ENCODE assay signal across 9 cellular contexts in the genomic region with DNA sequence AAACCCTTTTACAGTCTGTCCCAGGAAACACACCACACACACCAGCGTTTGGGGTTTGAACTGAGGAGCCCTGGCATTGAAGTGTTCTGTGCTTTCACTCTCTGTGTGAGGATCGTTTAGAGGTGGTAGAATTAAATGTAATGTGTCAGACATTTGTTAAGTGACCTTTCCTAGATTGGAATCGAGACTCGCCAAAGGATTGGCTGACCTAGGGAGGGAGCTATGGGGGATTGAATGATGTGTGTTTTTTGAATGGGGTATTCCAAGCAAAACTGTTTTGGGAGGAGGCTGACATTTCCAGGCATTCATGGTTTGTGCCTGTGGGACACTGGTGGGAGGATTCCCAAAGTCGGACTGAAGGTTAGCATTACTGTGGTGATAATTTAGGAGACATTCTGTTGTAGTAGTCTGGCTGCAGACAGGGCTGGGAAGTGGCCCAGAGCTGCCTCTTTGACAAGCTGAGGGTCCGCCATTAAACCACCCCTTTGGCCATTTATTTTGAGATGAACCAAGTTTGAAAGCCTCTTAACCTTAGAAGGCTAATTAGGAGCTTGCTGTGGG. TPM values are rescaled to one million over a fixed set of nuclear protein-coding genes. Genes with fewer than 3 reads are reported as not detected.
DNase-seq lines count a peak whose midpoint lies in the region; ATAC-seq and TF ChIP-seq lines count a peak whose summit lies in the region.
"Had no signal": no experiment of that assay in that cellular context is flagged by ENCODE, and none has a peak within 500 bp of the region (broad histone marks: within the 10 kb centered on the region; RNA-seq: fewer than 3 reads in every experiment).

No MANE protein-coding gene starts in this region.

- peak overlapping the region; percentile 74 for H3K4me3 Mint-ChIP-seq in activated CD4-positive, alpha-beta memory T cell treated with anti-CD3 and anti-CD28 coated beads for 36 hours
- H3K4me3 Mint-ChIP-seq in activated CD4-positive, alpha-beta memory T cell treated with anti-CD3 and anti-CD28 coated beads, Interleukin-2, amount 10 ng/mL, durations not matched to agents 7 days and 5 days, result no peak overlapping the region

- peak overlapping the region; percentile 80 to 89 for H3K4me3 ChIP-seq in cardiac fibroblast (replicated peaks in 1 of 2; ENCODE audit: low read depth in 2 of 2, low read length in 2 of 2)
- peak overlapping the region; percentile 68 to 70 for H3K4me3 ChIP-seq in left lung
- H3K4me3 ChIP-seq in thymus (ENCODE audit: low read length), result peak overlapping the region; percentile 10

- no peak for DNase-seq in activated CD4-positive, alpha-beta memory T cell treated with anti-CD3 and anti-CD28 coated beads for 36 hours
- DNase-seq in activated CD4-positive, alpha-beta memory T cell treated with anti-CD3 and anti-CD28 coated beads, Interleukin-2, amount 10 ng/mL, durations not matched to agents 7 days and 5 days, result no peak
- DNase-seq in cardiac fibroblast (ENCODE audit: low read depth in 2 of 2) (peak; percentile 34 to 47), left lung (no peak), NCI-H1436 (lab: John Stamatoyannopoulos, UW) (no peak), AG08396 (ENCODE audit: low spot score) (no peak), putamen (ENCODE audit: low spot score) (no peak)

- H3K4me1 ChIP-seq in left lung, result peaks cover 27 to 52% of the 10 kb centered on the region in 2 donors
- peaks cover 3% of the 10 kb centered on the region for H3K4me1 ChIP-seq in thymus (ENCODE audit: control insufficient read depth, insufficient read depth, low read length)

- no peaks in the 10 kb centered on the region for H3K36me3 ChIP-seq in left lung
- no peaks in the 10 kb centered on the region for H3K36me3 ChIP-seq in thymus (ENCODE audit: control insufficient read depth, insufficient read depth)

- peaks cover 2 to 32% of the 10 kb centered on the region in 2 donors for H3K27me3 ChIP-seq in left lung
- no peaks in the 10 kb centered on the region for H3K27me3 ChIP-seq in thymus (ENCODE audit: control insufficient read depth, insufficient read depth)

- no peak overlapping the region for H3K27ac Mint-ChIP-seq in activated CD4-positive, alpha-beta memory T cell treated with anti-CD3 and anti-CD28 coated beads for 36 hours
- H3K27ac Mint-ChIP-seq in activated CD4-positive, alpha-beta memory T cell treated with anti-CD3 and anti-CD28 coated beads, Interleukin-2, amount 10 ng/mL, durations not matched to agents 7 days and 5 days, result no peak overlapping the region
- H3K27ac Mint-ChIP-seq: CD14-positive monocyte had no signal

- no peaks in the 10 kb centered on the region for H3K36me3 Mint-ChIP-seq in activated CD4-positive, alpha-beta memory T cell treated with anti-CD3 and anti-CD28 coated beads for 36 hours
- H3K36me3 Mint-ChIP-seq in activated CD4-positive, alpha-beta memory T cell treated with anti-CD3 and anti-CD28 coated beads, Interleukin-2, amount 10 ng/mL, durations not matched to agents 7 days and 5 days (ENCODE audit: low read depth), result peaks cover 2% of the 10 kb centered on the region
- H3K36me3 Mint-ChIP-seq: CD14-positive monocyte had no signal

- POLR2A ChIA-PET in activated CD4-positive, alpha-beta memory T cell treated with anti-CD3 and anti-CD28 coated beads for 36 hours (lab: Charles Lee), result interaction anchor here (1.3 kb wide), 1 partner anchor 53 kb away, joined by 4 read pairs; no protein-coding TSS in a partner anchor
- POLR2A ChIA-PET in activated CD4-positive, alpha-beta memory T cell treated with anti-CD3 and anti-CD28 coated beads, Interleukin-2, amount 10 ng/mL, durations not matched to agents 7 days and 5 days (lab: Charles Lee), result no interaction called here

- CTCF ChIA-PET in activated CD4-positive, alpha-beta memory T cell treated with anti-CD3 and anti-CD28 coated beads for 36 hours (lab: Charles Lee), result interaction anchor here (0.7 kb wide), 2 partner anchors 17 to 82 kb away, joined by 3 read pairs; no protein-coding TSS in a partner anchor
- CTCF ChIA-PET in activated CD4-positive, alpha-beta memory T cell treated with anti-CD3 and anti-CD28 coated beads, Interleukin-2, amount 10 ng/mL, durations not matched to agents 7 days and 5 days (lab: Charles Lee), result interaction anchor here (0.7 to 1.2 kb wide), 2 partner anchors 29 to 343 kb away, joined by 4 read pairs; no protein-coding TSS in a partner anchor

- H3K27ac ChIP-seq in left lung (peak overlapping the region; percentile 90), thymus (ENCODE audit: low read depth) (no peak overlapping the region)

- H3K9me3 ChIP-seq in left lung (no peaks in the 10 kb centered on the region), thymus (ENCODE audit: control insufficient read depth) (no peaks in the 10 kb centered on the region)

- peaks cover 12% of the 10 kb centered on the region for H3K4me1 Mint-ChIP-seq in activated CD4-positive, alpha-beta memory T cell treated with anti-CD3 and anti-CD28 coated beads for 36 hours (ENCODE audit: low read depth)
- H3K4me1 Mint-ChIP-seq in activated CD4-positive, alpha-beta memory T cell treated with anti-CD3 and anti-CD28 coated beads, Interleukin-2, amount 10 ng/mL, durations not matched to agents 7 days and 5 days, result peaks cover 8% of the 10 kb centered on the region

- TF ChIP-seq CTCF in cardiac fibroblast (IDR thresholded peaks at IDR 0.05; ENCODE audit: low read depth, low read length) (no peak), left lung (IDR thresholded peaks at IDR 0.05) (no peak)

- peaks cover 4% of the 10 kb centered on the region for H3K9me3 Mint-ChIP-seq in activated CD4-positive, alpha-beta memory T cell treated with anti-CD3 and anti-CD28 coated beads for 36 hours
- no peaks in the 10 kb centered on the region for H3K9me3 Mint-ChIP-seq in activated CD4-positive, alpha-beta memory T cell treated with anti-CD3 and anti-CD28 coated beads, Interleukin-2, amount 10 ng/mL, durations not matched to agents 7 days and 5 days

- WGBS in thymus, result 84% methylated on average over 6 of the region's 6 CpGs

- ATAC-seq in left lung, result no peak

- intact Hi-C loops in activated CD4-positive, alpha-beta memory T cell treated with anti-CD3 and anti-CD28 coated beads for 36 hours (cut with micrococcal nuclease), result loop anchor here (10.0 kb wide), 1 partner anchor 278 kb away; no protein-coding TSS in a partner anchor
- intact Hi-C loops in left lung (cut with DNase I), result no loop called here

- H3K27me3 Mint-ChIP-seq in activated CD4-positive, alpha-beta memory T cell treated with anti-CD3 and anti-CD28 coated beads for 36 hours, result peaks cover 15% of the 10 kb centered on the region
- H3K27me3 Mint-ChIP-seq in activated CD4-positive, alpha-beta memory T cell treated with anti-CD3 and anti-CD28 coated beads, Interleukin-2, amount 10 ng/mL, durations not matched to agents 7 days and 5 days, result peaks cover 42% of the 10 kb centered on the region

RNA-seq across cellular contexts. Expression of a gene that starts 1.7 kb away (rescaled TPM):
- total RNA-seq in activated CD4-positive, alpha-beta memory T cell treated with anti-CD3 and anti-CD28 coated beads for 36 hours, result 10 to 100 TPM; 13.5 to 15.6 TPM
- total RNA-seq in activated CD4-positive, alpha-beta memory T cell treated with anti-CD3 and anti-CD28 coated beads, Interleukin-2, amount 10 ng/mL, durations not matched to agents 7 days and 5 days, result 1 to 10 TPM; 2.1 to 2.9 TPM
- total RNA-seq in left lung, result 100 to 1,000 TPM; 136 to 305 TPM
- polyA plus RNA-seq in thymus, result 28.5 TPM
- polyA plus RNA-seq: CD14-positive monocyte had no signal

Comparison
In these comparisons a context has a peak if more than half of its experiments do, and no peak if none do; other contexts are left out.
1. DNase-seq: peak in cardiac fibroblast (2 of 2); none in activated CD4-positive, alpha-beta memory T cell treated with anti-CD3 and anti-CD28 coated beads for 36 hours (single experiment), activated CD4-positive, alpha-beta memory T cell treated with anti-CD3 and anti-CD28 coated beads, Interleukin-2, amount 10 ng/mL, durations not matched to agents 7 days and 5 days (single experiment), left lung (0 of 2), NCI-H1436 (single experiment), AG08396 (single experiment) and putamen (single experiment).
2. H3K4me3 ChIP-seq: peak in every context shown above with its lines; median percentile 84 in cardiac fibroblast; 69 in left lung; 10 in thymus.
3. RNA of a gene that starts 1.7 kb away (total RNA-seq): 136 to 305 TPM in left lung; 13.5 to 15.6 TPM in activated CD4-positive, alpha-beta memory T cell treated with anti-CD3 and anti-CD28 coated beads for 36 hours and 2.1 to 2.9 TPM in activated CD4-positive, alpha-beta memory T cell treated with anti-CD3 and anti-CD28 coated beads, Interleukin-2, amount 10 ng/mL, durations not matched to agents 7 days and 5 days; every median in the first group is over 4 times any median in the second.